2 cellular contexts compared by ENCODE assay signal in genomic region chrX:40012039-40012799, GRCh38.
TF ChIP-seq lines count a peak whose summit lies in the region.

No MANE protein-coding gene starts in this region.

TF ChIP-seq in WTC11, 78 proteins besides CTCF, POLR2A, EP300 and RAD21 (continued from another document):
- TF ChIP-seq, protein P1, sequence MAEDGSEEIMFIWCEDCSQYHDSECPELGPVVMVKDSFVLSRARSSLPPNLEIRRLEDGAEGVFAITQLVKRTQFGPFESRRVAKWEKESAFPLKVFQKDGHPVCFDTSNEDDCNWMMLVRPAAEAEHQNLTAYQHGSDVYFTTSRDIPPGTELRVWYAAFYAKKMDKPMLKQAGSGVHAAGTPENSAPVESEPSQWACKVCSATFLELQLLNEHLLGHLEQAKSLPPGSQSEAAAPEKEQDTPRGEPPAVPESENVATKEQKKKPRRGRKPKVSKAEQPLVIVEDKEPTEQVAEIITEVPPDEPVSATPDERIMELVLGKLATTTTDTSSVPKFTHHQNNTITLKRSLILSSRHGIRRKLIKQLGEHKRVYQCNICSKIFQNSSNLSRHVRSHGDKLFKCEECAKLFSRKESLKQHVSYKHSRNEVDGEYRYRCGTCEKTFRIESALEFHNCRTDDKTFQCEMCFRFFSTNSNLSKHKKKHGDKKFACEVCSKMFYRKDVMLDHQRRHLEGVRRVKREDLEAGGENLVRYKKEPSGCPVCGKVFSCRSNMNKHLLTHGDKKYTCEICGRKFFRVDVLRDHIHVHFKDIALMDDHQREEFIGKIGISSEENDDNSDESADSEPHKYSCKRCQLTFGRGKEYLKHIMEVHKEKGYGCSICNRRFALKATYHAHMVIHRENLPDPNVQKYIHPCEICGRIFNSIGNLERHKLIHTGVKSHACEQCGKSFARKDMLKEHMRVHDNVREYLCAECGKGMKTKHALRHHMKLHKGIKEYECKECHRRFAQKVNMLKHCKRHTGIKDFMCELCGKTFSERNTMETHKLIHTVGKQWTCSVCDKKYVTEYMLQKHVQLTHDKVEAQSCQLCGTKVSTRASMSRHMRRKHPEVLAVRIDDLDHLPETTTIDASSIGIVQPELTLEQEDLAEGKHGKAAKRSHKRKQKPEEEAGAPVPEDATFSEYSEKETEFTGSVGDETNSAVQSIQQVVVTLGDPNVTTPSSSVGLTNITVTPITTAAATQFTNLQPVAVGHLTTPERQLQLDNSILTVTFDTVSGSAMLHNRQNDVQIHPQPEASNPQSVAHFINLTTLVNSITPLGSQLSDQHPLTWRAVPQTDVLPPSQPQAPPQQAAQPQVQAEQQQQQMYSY (CRISPR knock-in tag; IDR thresholded peaks at IDR 0.05), result no peak
- TF ChIP-seq RORB (CRISPR knock-in tag; IDR thresholded peaks at IDR 0.05) (no peak), ZNF219 (CRISPR knock-in tag; IDR thresholded peaks at IDR 0.05; ENCODE audit: borderline replicate concordance) (no peak), NFATC4 (CRISPR knock-in tag; IDR thresholded peaks at IDR 0.05) (no peak), SMAD3 (CRISPR knock-in tag; IDR thresholded peaks at IDR 0.05; ENCODE audit: borderline replicate concordance) (no peak), TP53 (CRISPR knock-in tag; IDR thresholded peaks at IDR 0.05) (no peak)

TF ChIP-seq in SK-N-SH treated with all-trans-retinoic acid at 6 μM for 48 hours, 23 proteins besides CTCF, POLR2A, EP300 and RAD21 (continued from another document):
- TF ChIP-seq TSHZ2 (CRISPR knock-in tag; IDR thresholded peaks at IDR 0.05) (no peak), TOX (CRISPR knock-in tag; IDR thresholded peaks at IDR 0.05; ENCODE audit: borderline replicate concordance) (no peak), ZNF565 (CRISPR knock-in tag; conservative IDR thresholded peaks at IDR 0.05; ENCODE audit: low read depth) (no peak), ESRRG (CRISPR knock-in tag; IDR thresholded peaks at IDR 0.05) (no peak), SNAI2 (CRISPR knock-in tag; IDR thresholded peaks at IDR 0.05) (no peak)
